ENCODE assay signal across 9 cellular contexts in genomic region chr1:183588827-183589226, GRCh38. TPM values are rescaled to one million over a fixed set of nuclear protein-coding genes. Genes with fewer than 3 reads are reported as not detected.
DNase-seq lines count a peak whose midpoint lies in the region; ATAC-seq and TF ChIP-seq lines count a peak whose summit lies in the region.
"Had no signal": no experiment of that assay in that cellular context is flagged by ENCODE, and none has a peak within 500 bp of the region (broad histone marks: within the 10 kb centered on the region; RNA-seq: fewer than 3 reads in every experiment).

No MANE protein-coding gene starts in this region.

- DNase-seq in GM12864 (ENCODE audit: low read depth), result no peak
- peak; percentile 23 for DNase-seq in NCI-H69 (lab: John Stamatoyannopoulos, UW)
- DNase-seq in NCI-H524 (lab: John Stamatoyannopoulos, UW), result no peak
- DNase-seq in HUDEP-2 (lab: John Stamatoyannopoulos, UW; ENCODE audit: unreplicated experiment in 76 of 76), result no peak
- DNase-seq: NCI-H526 had no signal

- H3K9me3 ChIP-seq in skeletal muscle tissue (ENCODE audit: control insufficient read depth in 3 of 3, low read length in 3 of 3), result no peaks in the 10 kb centered on the region

- H3K27me3 ChIP-seq in skeletal muscle tissue (ENCODE audit: control insufficient read depth in 3 of 3, insufficient read depth in 3 of 3, low read length in 3 of 3), result no peaks in the 10 kb centered on the region

- no peak overlapping the region for H3K27ac ChIP-seq in skeletal muscle tissue (ENCODE audit: low read depth, low read length)

- H3K4me3 ChIP-seq in GM12864 (ENCODE audit: low read depth, low read length), result peak overlapping the region; percentile 68
- peak overlapping the region in 2 of 3 donors; percentile 9 to 13 for H3K4me3 ChIP-seq in skeletal muscle tissue (ENCODE audit: low read length in 3 of 3)

- no peak for TF ChIP-seq CTCF in GM12864 (IDR thresholded peaks at IDR 0.05; ENCODE audit: low read depth, low read length, missing control alignments)

- no peaks in the 10 kb centered on the region for H3K36me3 ChIP-seq in skeletal muscle tissue (ENCODE audit: control insufficient read depth in 3 of 3, insufficient read depth in 3 of 3, low read length in 3 of 3)

- no peak overlapping the region for H3K9ac ChIP-seq in skeletal muscle tissue (ENCODE audit: low read depth in 1 of 3, low read length in 3 of 3)

- ATAC-seq in esophagus mucosa (peak; percentile 44), GM18861 (IDR thresholded peaks at IDR 0.05; ENCODE audit: unreplicated experiment) (no peak)
- ATAC-seq: SK-N-SH treated with all-trans-retinoic acid at 6 μM for 48 hours had no signal

- H3K4me1 ChIP-seq in skeletal muscle tissue (ENCODE audit: control insufficient read depth in 3 of 3, insufficient read depth in 3 of 3, low read length in 3 of 3), result peaks cover 0 to 6% (median 0%) of the 10 kb centered on the region in 3 donors

RNA-seq across cellular contexts. Expression of gene NCF2, which starts 1.4 kb away (rescaled TPM):
- total RNA-seq in esophagus mucosa (8.3 TPM), skeletal muscle tissue (8.9 TPM)

RNA-seq across cellular contexts. Expression of gene ARPC5, which starts 46.8 kb away (rescaled TPM):
- total RNA-seq in esophagus mucosa (97.8 TPM), skeletal muscle tissue (26.1 TPM)
